18 cellular contexts compared by ENCODE assay signal in genomic region chr5:78555870-78556269, GRCh38.
"Had no signal": no experiment of that assay in that cellular context is flagged by ENCODE, and none has a peak within 500 bp of the region (broad histone marks: within the 10 kb centered on the region; RNA-seq: fewer than 3 reads in every experiment).

No MANE protein-coding gene starts in this region.

- H3K27me3 ChIP-seq: gastroesophageal sphincter, heart left ventricle, left lung, ovary had no signal

- H3K4me3 ChIP-seq: coronary artery, gastroesophageal sphincter, heart left ventricle, left lung, mucosa of descending colon, ovary, psoas muscle, skin epidermis had no signal

- ATAC-seq: activated CD4-positive, CD25-positive, alpha-beta regulatory T cell treated with anti-CD3 and anti-CD28 coated beads, Interleukin-2, amount 50 U/mL, for 24 hours; activated CD8-positive, alpha-beta T cell treated with anti-CD3 and anti-CD28 coated beads, Interleukin-2, amount 10 ng/mL, durations not matched to agents 7 days and 5 days; esophagus mucosa; gastroesophageal sphincter; heart left ventricle; left lung; mucosa of descending colon; naive thymus-derived CD4-positive, alpha-beta T cell; right cardiac atrium had no signal

- H3K36me3 ChIP-seq: gastroesophageal sphincter, heart left ventricle, left lung, ovary had no signal

- H3K27ac ChIP-seq: coronary artery, gastroesophageal sphincter, heart left ventricle, left lung, ovary, psoas muscle had no signal

- DNase-seq: activated CD4-positive, alpha-beta T cell treated with anti-CD3 and anti-CD28 coated beads, Interleukin-2, amount 10 ng/mL, durations not matched to agents 7 days and 5 days; activated CD8-positive, alpha-beta T cell treated with anti-CD3 and anti-CD28 coated beads, Interleukin-2, amount 10 ng/mL, durations not matched to agents 7 days and 5 days; activated naive CD4-positive, alpha-beta T cell treated with Interleukin-2 at 50 U/mL for 16 hours; activated naive CD8-positive, alpha-beta T cell treated with anti-CD3 and anti-CD28 coated beads, Interleukin-2, amount 10 ng/mL, durations not matched to agents 7 days and 5 days; activated T-cell treated with anti-CD3 and anti-CD28 coated beads, Interleukin-2, amount 50 U/mL, for 24 hours; heart left ventricle; kidney; left lung; mucosa of descending colon; naive thymus-derived CD4-positive, alpha-beta T cell; ovary; psoas muscle; right cardiac atrium had no signal

- H3K9me3 ChIP-seq: gastroesophageal sphincter, heart left ventricle, left lung, mucosa of descending colon, ovary, psoas muscle had no signal
